Comparison of ENCODE assay signal across 16 cellular contexts in genomic region chr1:16253332-16253922, GRCh38. TPM values are rescaled to one million over a fixed set of nuclear protein-coding genes. Genes with fewer than 3 reads are reported as not detected.
A peak's percentile ranks its signal among the peaks of the same experiment; 100 is the strongest.
DNase-seq lines count a peak whose midpoint lies in the region; ATAC-seq and TF ChIP-seq lines count a peak whose summit lies in the region.
"Had no signal": no experiment of that assay in that cellular context is flagged by ENCODE, and none has a peak within 500 bp of the region (broad histone marks: within the 10 kb centered on the region; RNA-seq: fewer than 3 reads in every experiment).

No MANE protein-coding gene starts in this region.

- H3K9me2 ChIP-seq in PC-3 (replicated peaks; ENCODE audit: low read length) = no peaks in the 10 kb centered on the region

- H3F3A ChIP-seq in PC-3 (ENCODE audit: low read length, unreplicated experiment) = peaks cover 7% of the 10 kb centered on the region

- peak; percentile 54 for ATAC-seq in PC-3
- ATAC-seq in stimulated activated effector memory CD8-positive, alpha-beta T cell treated with anti-CD3 and anti-CD28 coated beads, Interleukin-12 subunit alpha, Interleukin-12 subunit beta, amount 100 ng/mL, for 72 hours = no peak
- ATAC-seq in GM19035 (IDR thresholded peaks at IDR 0.05; ENCODE audit: unreplicated experiment) = no peak

- BruUV-seq in PC-3 (replicated peaks; lab: Mats Ljungman, UMichigan) = TSS peak; percentile 85

- no peak overlapping the region for H2AFZ ChIP-seq in PC-3 (ENCODE audit: low read length)

- no peaks in the 10 kb centered on the region for H3K4me1 Mint-ChIP-seq in endodermal cell
- peaks cover 11% of the 10 kb centered on the region for H3K4me1 Mint-ChIP-seq in stimulated activated effector memory CD8-positive, alpha-beta T cell treated with anti-CD3 and anti-CD28 coated beads, Interleukin-12 subunit alpha, Interleukin-12 subunit beta, amount 100 ng/mL, for 72 hours

- peak overlapping the region; percentile 48 for H3K4me2 ChIP-seq in PC-3 (ENCODE audit: low read length)

- H3K27me3 ChIP-seq in PC-3 (ENCODE audit: low read length) = no peaks in the 10 kb centered on the region
- H3K27me3 ChIP-seq in endodermal cell (ENCODE audit: control insufficient read depth, insufficient read depth, low read length, poor library complexity, severe bottlenecking) = no peaks in the 10 kb centered on the region
- H3K27me3 ChIP-seq in effector memory CD4-positive, alpha-beta T cell (replicated peaks; ENCODE audit: control insufficient read depth, insufficient read depth, low read length, poor library complexity, severe bottlenecking) = no peaks in the 10 kb centered on the region

- no peaks in the 10 kb centered on the region for H3K27me3 Mint-ChIP-seq in endodermal cell (ENCODE audit: insufficient read depth)

- H3K9me3 Mint-ChIP-seq in endodermal cell = no peaks in the 10 kb centered on the region
- H3K9me3 Mint-ChIP-seq in stimulated activated effector memory CD8-positive, alpha-beta T cell treated with anti-CD3 and anti-CD28 coated beads, Interleukin-12 subunit alpha, Interleukin-12 subunit beta, amount 100 ng/mL, for 72 hours = no peaks in the 10 kb centered on the region

- intact Hi-C loops in PC-3 (cut with micrococcal nuclease) = loop anchor here (2.0 to 5.0 kb wide), 3 partner anchors 71 to 113 kb away; partner anchors contain the start of genes FBXO42 and SZRD1

- H3K9me3 ChIP-seq in PC-3 (ENCODE audit: low read length) (no peaks in the 10 kb centered on the region), endodermal cell (ENCODE audit: control insufficient read depth, low read length) (no peaks in the 10 kb centered on the region)
- H3K9me3 ChIP-seq in effector memory CD4-positive, alpha-beta T cell (ENCODE audit: control insufficient read depth, low read length) = no peaks in the 10 kb centered on the region
- H3K9me3 ChIP-seq: Caco-2 had no signal

- POLR2A ChIA-PET in PC-3 (lab: Charles Lee; ENCODE audit: unreplicated experiment) = interaction anchor here (1.2 kb wide), 1 partner anchor 36 kb away, joined by 3 read pairs; no protein-coding TSS in a partner anchor

- DNase-seq in PC-3 = peak; percentile 53
- no peak for DNase-seq in endodermal cell
- no peak for DNase-seq in stimulated activated effector memory CD8-positive, alpha-beta T cell treated with anti-CD3 and anti-CD28 coated beads, Interleukin-12 subunit alpha, Interleukin-12 subunit beta, amount 100 ng/mL, for 72 hours (ENCODE audit: low spot score in 2 of 2)
- no peak for DNase-seq in GOT3 (lab: John Stamatoyannopoulos, UW)
- no peak for DNase-seq in cerebellum (ENCODE audit: low spot score)
- DNase-seq in effector memory CD4-positive, alpha-beta T cell = no peak
- DNase-seq: ACHN, AML-193, Caco-2, EL, NCI-H1092, NCI-H2081 treated with DMSO at 0.1 percent for 48 hours, NCI-H524, SHP77 had no signal

- H3K27ac Mint-ChIP-seq in endodermal cell = no peak overlapping the region
- peak overlapping the region; percentile 59 for H3K27ac Mint-ChIP-seq in stimulated activated effector memory CD8-positive, alpha-beta T cell treated with anti-CD3 and anti-CD28 coated beads, Interleukin-12 subunit alpha, Interleukin-12 subunit beta, amount 100 ng/mL, for 72 hours

- H3K4me1 ChIP-seq in PC-3 (ENCODE audit: insufficient read depth, low read length) (peaks cover 49% of the 10 kb centered on the region), endodermal cell (ENCODE audit: control insufficient read depth, insufficient read depth, low read length) (no peaks in the 10 kb centered on the region)
- no peaks in the 10 kb centered on the region for H3K4me1 ChIP-seq in effector memory CD4-positive, alpha-beta T cell (ENCODE audit: control insufficient read depth, insufficient read depth, low read length, poor library complexity, severe bottlenecking)
- H3K4me1 ChIP-seq: Caco-2 had no signal

- H3K79me2 ChIP-seq in PC-3 (ENCODE audit: low read length) = no peaks in the 10 kb centered on the region

- H4K20me1 ChIP-seq in PC-3 (ENCODE audit: low read length) = 0 out of 2 replicates have a peak, but pooled peaks cover 3% of the 10 kb centered on the region

- TF ChIP-seq CTCF in 22Rv1 (IDR thresholded peaks at IDR 0.05) (no peak), PC-3 (conservative IDR thresholded peaks at IDR 0.05; ENCODE audit: low read depth, low read length) (no peak), endodermal cell (conservative IDR thresholded peaks at IDR 0.05) (no peak)

- H3K27ac ChIP-seq in 22Rv1 = peak overlapping the region; percentile 42; the same call in 1 of the 2 replicates
- H3K27ac ChIP-seq in PC-3 (ENCODE audit: low read length) = peak overlapping the region; percentile 76
- H3K27ac ChIP-seq in endodermal cell (ENCODE audit: low read depth, low read length) = peak overlapping the region; percentile 22
- H3K27ac ChIP-seq in effector memory CD4-positive, alpha-beta T cell (ENCODE audit: insufficient read depth, low read length, poor library complexity, severe bottlenecking) = no peak overlapping the region

- peaks cover 37% of the 10 kb centered on the region for H3K36me3 Mint-ChIP-seq in endodermal cell (ENCODE audit: low read depth)
- H3K36me3 Mint-ChIP-seq in stimulated activated effector memory CD8-positive, alpha-beta T cell treated with anti-CD3 and anti-CD28 coated beads, Interleukin-12 subunit alpha, Interleukin-12 subunit beta, amount 100 ng/mL, for 72 hours = peaks cover 72% of the 10 kb centered on the region

- no peak overlapping the region for H3K4me3 Mint-ChIP-seq in endodermal cell
- H3K4me3 Mint-ChIP-seq in stimulated activated effector memory CD8-positive, alpha-beta T cell treated with anti-CD3 and anti-CD28 coated beads, Interleukin-12 subunit alpha, Interleukin-12 subunit beta, amount 100 ng/mL, for 72 hours = no peak overlapping the region

- H3K36me3 ChIP-seq in PC-3 (ENCODE audit: low read depth, low read length) (peaks cover 20% of the 10 kb centered on the region; the same call in 1 of the 2 replicates), endodermal cell (ENCODE audit: control insufficient read depth, insufficient read depth, low read length) (peaks cover 70% of the 10 kb centered on the region)
- peaks cover 41% of the 10 kb centered on the region for H3K36me3 ChIP-seq in effector memory CD4-positive, alpha-beta T cell (ENCODE audit: control insufficient read depth, insufficient read depth, low read length)

- CTCF ChIA-PET in PC-3 (lab: Charles Lee) = interaction anchor here (0.5 kb wide), 1 partner anchor 47 kb away, joined by 13 read pairs; no protein-coding TSS in a partner anchor

- WGBS in endodermal cell (ENCODE audit: insufficient coverage in 1 of 2, insufficient read length in 1 of 2), 2 experiments = 87 to 100% methylated on average over 4 to 5 of the region's 5 CpGs

- H3K9ac ChIP-seq in PC-3 (ENCODE audit: low read length) (0 out of 2 replicates have a peak overlapping the region, but pooled peaks have one; percentile 1), endodermal cell (ENCODE audit: extremely low read depth, low read length, poor library complexity, severe bottlenecking) (no peak overlapping the region)

- no peak overlapping the region for H3K4me3 ChIP-seq in PC-3 (ENCODE audit: low read length)
- H3K4me3 ChIP-seq in endodermal cell (ENCODE audit: low read length) = no peak overlapping the region
- H3K4me3 ChIP-seq in effector memory CD4-positive, alpha-beta T cell (ENCODE audit: insufficient read depth, low read depth, low read length, poor library complexity, severe bottlenecking) = no peak overlapping the region

RNA-seq across cellular contexts. Expression of gene CPLANE2, which starts 16.4 kb away (rescaled TPM):
- total RNA-seq in PC-3 (2014; rRNA removed) = 9.6 and 11.6 TPM in 2 replicates
- total RNA-seq in endodermal cell = 10 to 100 TPM in 1 of 2 donors, 1 to 10 TPM in 1; 9.6 to 10.3 TPM
- polyA plus RNA-seq in endodermal cell (2013, experiment 1 of 2) = 7.5 TPM
- polyA plus RNA-seq in endodermal cell (2013, experiment 2 of 2) = 6.0 TPM
- 10.1 TPM for total RNA-seq in cerebellum

RNA-seq across cellular contexts. Expression of gene ARHGEF19, which starts 41.0 kb away (rescaled TPM):
- total RNA-seq in PC-3 (2014; rRNA removed) (13.8 and 28.1 TPM in 2 replicates), endodermal cell (10 to 100 TPM; 14.8 to 17.5 TPM), cerebellum (0.64 TPM)
- polyA plus RNA-seq in endodermal cell (2013, experiment 1 of 2) = 10.2 TPM
- polyA plus RNA-seq in endodermal cell (2013, experiment 2 of 2) = 10.8 TPM
